In genomic region chr10:88070080-88070880, GRCh38 we compare ENCODE assay signal across 10 cellular contexts.
DNase-seq lines count a peak whose midpoint lies in the region; ATAC-seq, FAIRE-seq and TF ChIP-seq lines count a peak whose summit lies in the region.
"Had no signal": no experiment of that assay in that cellular context is flagged by ENCODE, and none has a peak within 500 bp of the region (broad histone marks: within the 10 kb centered on the region; RNA-seq: fewer than 3 reads in every experiment).

No MANE protein-coding gene starts in this region.

- ATAC-seq in GM19328 (IDR thresholded peaks at IDR 0.05; ENCODE audit: unreplicated experiment) (peak; percentile 48), HG03097 (IDR thresholded peaks at IDR 0.05; ENCODE audit: low FRiP score, unreplicated experiment) (peak; percentile 34)
- ATAC-seq: Panc1 had no signal

- TF ChIP-seq CTCF in CD14-positive monocyte (IDR thresholded peaks at IDR 0.05): no peak

- TF ChIP-seq POLR2A in H54 (IDR thresholded peaks at IDR 0.05; ENCODE audit: low read depth, low read length): no peak

- no peak for FAIRE-seq in H54 (lab: Jason Lieb, UNC)

- H3K4me1 Mint-ChIP-seq in CD14-positive monocyte: peaks cover 66% of the 10 kb centered on the region

- peaks cover 0 to 2% (median 0%) of the 10 kb centered on the region in 7 donors for H3K9me3 Mint-ChIP-seq in CD14-positive monocyte

- peak overlapping the region in 6 of 7 donors; percentile 42 to 79 (median 65) for H3K27ac Mint-ChIP-seq in CD14-positive monocyte

- no peaks in the 10 kb centered on the region for H3K36me3 Mint-ChIP-seq in CD14-positive monocyte

- H3K4me3 Mint-ChIP-seq in CD14-positive monocyte: no peak overlapping the region

- DNase-seq in CD14-positive monocyte (ENCODE audit: low spot score) (no peak), amniotic epithelial cell (ENCODE audit: low read depth) (peak; percentile 81), pons (ENCODE audit: low spot score) (no peak), H54 (ENCODE audit: insufficient read length, low spot score) (no peak), activated gamma-delta T cell treated with Interleukin-2 at 50 U/mL for 16 hours (no peak), DMS114 treated with DMSO at 0.1 percent for 48 hours (lab: John Stamatoyannopoulos, UW; ENCODE audit: unreplicated experiment) (no peak)
- DNase-seq: AML-193 had no signal

- no peaks in the 10 kb centered on the region for H3K27me3 Mint-ChIP-seq in CD14-positive monocyte (ENCODE audit: low read depth in 3 of 3)

- intact Hi-C loops in CD14-positive monocyte (cut with micrococcal nuclease): loop anchor here in 1 of 2 donors (5.0 kb wide), 1 partner anchor 37 kb away; no protein-coding TSS in a partner anchor
